ENCODE assay signal across 12 cellular contexts in genomic region chr16:68088130-68088972, GRCh38. TPM values are rescaled to one million over a fixed set of nuclear protein-coding genes. Genes with fewer than 3 reads are reported as not detected.
A peak's percentile ranks its signal among the peaks of the same experiment; 100 is the strongest.
DNase-seq lines count a peak whose midpoint lies in the region; ATAC-seq and TF ChIP-seq lines count a peak whose summit lies in the region.
"Had no signal": no experiment of that assay in that cellular context is flagged by ENCODE, and none has a peak within 500 bp of the region (broad histone marks: within the 10 kb centered on the region; RNA-seq: fewer than 3 reads in every experiment).

No MANE protein-coding gene starts in this region.

- TF ChIP-seq CTCF in HFFc6 (IDR thresholded peaks at IDR 0.05) (no peak), GM13977 (IDR thresholded peaks at IDR 0.05; ENCODE audit: extremely low read depth, insufficient read depth, missing control alignments) (no peak)

- H3K9me3 ChIP-seq in CD4-positive, alpha-beta memory T cell (ENCODE audit: control insufficient read depth in 1 of 2, low read length in 2 of 2), result no peaks in the 10 kb centered on the region
- H3K9me3 ChIP-seq: heart left ventricle had no signal

- H3K4me1 ChIP-seq in CD4-positive, alpha-beta memory T cell (ENCODE audit: insufficient read depth, low read length), result peaks cover 77% of the 10 kb centered on the region

- H3K36me3 Mint-ChIP-seq in CD4-positive, alpha-beta memory T cell, result peaks cover 0 to 10% of the 10 kb centered on the region in 2 donors
- H3K36me3 Mint-ChIP-seq in HFFc6 (ENCODE audit: low read depth), result no peaks in the 10 kb centered on the region
- H3K36me3 Mint-ChIP-seq in activated naive CD8-positive, alpha-beta T cell, result no peaks in the 10 kb centered on the region
- H3K36me3 Mint-ChIP-seq in natural killer cell treated with Interleukin-12 subunit alpha and Interleukin-12 subunit beta and Interleukin-15 and Interleukin-18, amount 100 ng/mL, for 72 hours, result peaks cover 8% of the 10 kb centered on the region

- H3K9me3 Mint-ChIP-seq in CD4-positive, alpha-beta memory T cell, result no peaks in the 10 kb centered on the region
- no peaks in the 10 kb centered on the region for H3K9me3 Mint-ChIP-seq in HFFc6
- no peaks in the 10 kb centered on the region for H3K9me3 Mint-ChIP-seq in activated naive CD8-positive, alpha-beta T cell (ENCODE audit: low read depth)
- no peaks in the 10 kb centered on the region for H3K9me3 Mint-ChIP-seq in natural killer cell treated with Interleukin-12 subunit alpha and Interleukin-12 subunit beta and Interleukin-15 and Interleukin-18, amount 100 ng/mL, for 72 hours
- H3K9me3 Mint-ChIP-seq: endodermal cell had no signal

- intact Hi-C loops in CD4-positive, alpha-beta memory T cell (cut with micrococcal nuclease), result loop anchor here (5.0 kb wide), 1 partner anchor 44 kb away; no protein-coding TSS in a partner anchor

- H3K4me1 Mint-ChIP-seq in CD4-positive, alpha-beta memory T cell, result peaks cover 50 to 78% (median 59%) of the 10 kb centered on the region in 4 donors
- peaks cover 69% of the 10 kb centered on the region for H3K4me1 Mint-ChIP-seq in HFFc6 (ENCODE audit: low read depth)
- peaks cover 68% of the 10 kb centered on the region for H3K4me1 Mint-ChIP-seq in activated naive CD8-positive, alpha-beta T cell (ENCODE audit: low read depth)
- peaks cover 52 to 64% of the 10 kb centered on the region in 2 donors for H3K4me1 Mint-ChIP-seq in natural killer cell treated with Interleukin-12 subunit alpha and Interleukin-12 subunit beta and Interleukin-15 and Interleukin-18, amount 100 ng/mL, for 72 hours (ENCODE audit: low read depth in 2 of 2)

- CTCF ChIA-PET in CD4-positive, alpha-beta memory T cell (lab: Charles Lee; ENCODE audit: partially characterized antibody), result interaction anchor here (0.5 to 6.3 kb wide), 3 partner anchors 24 to 140 kb away, joined by 3 to 67 read pairs (median 6); no protein-coding TSS in a partner anchor

- peak overlapping the region; percentile 43 to 99 (median 85) for H3K4me3 Mint-ChIP-seq in CD4-positive, alpha-beta memory T cell
- H3K4me3 Mint-ChIP-seq in HFFc6, result peak overlapping the region; percentile 90; the same call in 1 of the 2 replicates
- peak overlapping the region; percentile 94 for H3K4me3 Mint-ChIP-seq in activated naive CD8-positive, alpha-beta T cell
- peak overlapping the region; percentile 97 for H3K4me3 Mint-ChIP-seq in natural killer cell treated with Interleukin-12 subunit alpha and Interleukin-12 subunit beta and Interleukin-15 and Interleukin-18, amount 100 ng/mL, for 72 hours
- H3K4me3 Mint-ChIP-seq: endodermal cell had no signal

- no peaks in the 10 kb centered on the region for H3K27me3 ChIP-seq in CD4-positive, alpha-beta memory T cell (ENCODE audit: insufficient read depth, low read length)
- H3K27me3 ChIP-seq: heart left ventricle had no signal

- POLR2A ChIA-PET in CD4-positive, alpha-beta memory T cell (lab: Charles Lee; ENCODE audit: partially characterized antibody), result interaction anchor here (1.0 to 16.6 kb wide), 4 partner anchors 9 to 29 kb away, joined by 5 to 474 read pairs (median 6); no protein-coding TSS in a partner anchor

- peak overlapping the region in 1 of 2 donors; percentile 21 for H3K4me3 ChIP-seq in CD4-positive, alpha-beta memory T cell (ENCODE audit: low read length in 2 of 2)

- in situ Hi-C loops in GM13977 (cut with MboI; ENCODE audit: low pct_unique_long_range_greater_than_20kb, low sequenced_read_pairs, unreplicated experiment), result no loop called here

- H3K27me3 Mint-ChIP-seq in CD4-positive, alpha-beta memory T cell, result no peaks in the 10 kb centered on the region
- no peaks in the 10 kb centered on the region for H3K27me3 Mint-ChIP-seq in HFFc6 (ENCODE audit: insufficient read depth)
- no peaks in the 10 kb centered on the region for H3K27me3 Mint-ChIP-seq in activated naive CD8-positive, alpha-beta T cell
- no peaks in the 10 kb centered on the region for H3K27me3 Mint-ChIP-seq in natural killer cell treated with Interleukin-12 subunit alpha and Interleukin-12 subunit beta and Interleukin-15 and Interleukin-18, amount 100 ng/mL, for 72 hours

- ATAC-seq in natural killer cell treated with Interleukin-12 subunit alpha and Interleukin-12 subunit beta and Interleukin-15 and Interleukin-18, amount 100 ng/mL, for 72 hours, result no peak
- ATAC-seq in HG02885 (IDR thresholded peaks at IDR 0.05; ENCODE audit: poor library complexity, unreplicated experiment) (no peak), HG03108 (IDR thresholded peaks at IDR 0.05; ENCODE audit: unreplicated experiment) (no peak)
- ATAC-seq: heart left ventricle had no signal

- no peaks in the 10 kb centered on the region for H3K36me3 ChIP-seq in CD4-positive, alpha-beta memory T cell (ENCODE audit: insufficient read depth, low read length)
- H3K36me3 ChIP-seq: heart left ventricle had no signal

- H3K27ac ChIP-seq in CD4-positive, alpha-beta memory T cell (ENCODE audit: low read depth, low read length), result no peak overlapping the region

- DNase-seq in CD4-positive, alpha-beta memory T cell, result no peak
- DNase-seq in HFFc6 (no peak), GM13977 (ENCODE audit: low spot score) (no peak), GDM1 (lab: John Stamatoyannopoulos, UW) (no peak)
- DNase-seq in natural killer cell treated with Interleukin-12 subunit alpha and Interleukin-12 subunit beta and Interleukin-15 and Interleukin-18, amount 100 ng/mL, for 72 hours (ENCODE audit: low spot score), result no peak
- DNase-seq: amygdala, endodermal cell, heart left ventricle, NCI-H226 had no signal

- H3K27ac Mint-ChIP-seq in CD4-positive, alpha-beta memory T cell, result peak overlapping the region in 6 of 7 donors; percentile 77 to 96 (median 86)
- H3K27ac Mint-ChIP-seq in HFFc6, result no peak overlapping the region; the same call in 1 of the 2 replicates
- peak overlapping the region; percentile 84 for H3K27ac Mint-ChIP-seq in activated naive CD8-positive, alpha-beta T cell
- peak overlapping the region; percentile 85 to 90 for H3K27ac Mint-ChIP-seq in natural killer cell treated with Interleukin-12 subunit alpha and Interleukin-12 subunit beta and Interleukin-15 and Interleukin-18, amount 100 ng/mL, for 72 hours
- H3K27ac Mint-ChIP-seq: endodermal cell had no signal

RNA-seq across cellular contexts. Expression of gene NFATC3, which starts 3.2 kb away (rescaled TPM):
- 100 to 1,000 TPM; 127 to 134 TPM for total RNA-seq in CD4-positive, alpha-beta memory T cell
- polyA plus RNA-seq in CD4-positive, alpha-beta memory T cell, result 10 to 100 TPM; 76.5 to 94.9 TPM
- total RNA-seq in HFFc6 (2021; fragmentation: NEBNext Ultra II Directional; extraction: Animal tissue kit (Norgen Biotek cat#: 25700)), result 10 to 100 TPM; 17.2 to 20.7 (median 19.9) TPM
- total RNA-seq in natural killer cell treated with Interleukin-12 subunit alpha and Interleukin-12 subunit beta and Interleukin-15 and Interleukin-18, amount 100 ng/mL, for 72 hours, result 100 to 1,000 TPM in 1 of 2 donors, 10 to 100 TPM in 1; 91.9 to 131 TPM

Comparison
In these comparisons a context has a peak if more than half of its experiments do, and no peak if none do; other contexts are left out.
1. RNA of gene NFATC3, which starts 3.2 kb away (total RNA-seq): 127 to 134 TPM in CD4-positive, alpha-beta memory T cell and 91.9 to 131 TPM in natural killer cell treated with Interleukin-12 subunit alpha and Interleukin-12 subunit beta and Interleukin-15 and Interleukin-18, amount 100 ng/mL, for 72 hours; 17.2 to 20.7 TPM in HFFc6; every median in the first group is over 4 times any median in the second.
2. Peak in every context shown above with its lines, with median percentiles within 50 percentile points of each other: H3K4me3 Mint-ChIP-seq.